In the genomic region with DNA sequence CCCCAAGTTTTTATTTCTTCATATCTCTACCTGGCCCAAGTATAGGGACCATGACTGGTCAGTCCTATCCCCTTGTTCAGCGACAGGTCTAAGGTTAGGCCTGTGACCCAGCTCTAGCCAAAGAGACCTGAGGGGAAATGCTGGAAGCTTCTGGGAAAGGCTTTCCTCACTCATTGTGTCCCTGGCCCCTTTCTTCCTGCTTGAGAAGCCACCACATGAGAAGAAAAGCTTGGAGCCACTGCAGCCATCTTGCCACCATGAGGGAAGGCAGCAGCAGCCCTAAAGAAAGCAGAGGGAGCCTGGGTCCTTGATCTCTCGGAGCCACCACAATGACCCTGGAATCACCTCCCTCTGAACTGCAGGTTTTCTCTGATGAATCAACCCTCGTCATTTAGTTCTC, we compare ENCODE assay signal across 22 cellular contexts. TPM values are rescaled to one million over a fixed set of nuclear protein-coding genes. Genes with fewer than 3 reads are reported as not detected.
DNase-seq lines count a peak whose midpoint lies in the region; ATAC-seq and TF ChIP-seq lines count a peak whose summit lies in the region.
"Had no signal": no experiment of that assay in that cellular context is flagged by ENCODE, and none has a peak within 500 bp of the region (broad histone marks: within the 10 kb centered on the region; RNA-seq: fewer than 3 reads in every experiment).

No MANE protein-coding gene starts in this region.

- no peak overlapping the region for H3K4me2 ChIP-seq in neuronal stem cell (ENCODE audit: insufficient read depth, low read length, poor library complexity, severe bottlenecking)
- H3K4me2 ChIP-seq: KMS-11 had no signal

- H2BK120ac ChIP-seq in neuronal stem cell (ENCODE audit: low read depth, low read length): no peak overlapping the region

- no CpG with 5 or more reads among the region's 3 CpGs for WGBS in neuronal stem cell (ENCODE audit: extremely low coverage in 2 of 2, insufficient read length in 2 of 2, insufficient replicate concordance in 1 of 2), 2 donors
- WGBS in heart right ventricle, 2 donors: 97 to 99% methylated on average over 3 of the region's 3 CpGs

- no peak overlapping the region for H3K4ac ChIP-seq in neuronal stem cell (ENCODE audit: low read length)

- no peak overlapping the region for H4K91ac ChIP-seq in neuronal stem cell (ENCODE audit: low read depth, low read length, poor library complexity)

- H4K8ac ChIP-seq in neuronal stem cell (ENCODE audit: low read depth, low read length): no peak overlapping the region

- H2BK5ac ChIP-seq in neuronal stem cell (ENCODE audit: low read length): no peak overlapping the region

- no peak overlapping the region for H2AK5ac ChIP-seq in neuronal stem cell (ENCODE audit: low read depth, low read length)

- H3K14ac ChIP-seq in neuronal stem cell (ENCODE audit: low read length): no peak overlapping the region

- H3K18ac ChIP-seq in neuronal stem cell (ENCODE audit: low read length): no peak overlapping the region

- DNase-seq in adipocyte (ENCODE audit: low read depth) (no peak), ecto neural progenitor cell (ENCODE audit: low spot score) (peak; percentile 4), neuronal stem cell (ENCODE audit: low spot score) (no peak), left lung (no peak), heart right ventricle (no peak), T-helper 1 cell (no peak)
- DNase-seq: CD4-positive, CD25-positive, alpha-beta regulatory T cell; DMS153; DND-41; MM.1S; NCI-H1417; NCI-H1694; NCI-H2029 treated with DMSO at 0.1 percent for 48 hours; NCI-H2227 treated with DMSO at 0.1 percent for 48 hours; Right ventricle myocardium superior; RPMI8226 had no signal

- TF ChIP-seq CTCF in left lung (IDR thresholded peaks at IDR 0.05) (no peak), heart right ventricle (IDR thresholded peaks at IDR 0.05) (no peak)

- no peaks in the 10 kb centered on the region for H3K79me1 ChIP-seq in neuronal stem cell (ENCODE audit: low read depth, low read length)

- H3K4me1 ChIP-seq in ACC112 (ENCODE audit: control insufficient read depth, insufficient read depth, low read length, unreplicated experiment) (peaks cover 17% of the 10 kb centered on the region), adipocyte (ENCODE audit: control insufficient read depth, insufficient read depth, low read length) (peaks cover 41% of the 10 kb centered on the region), neuronal stem cell (ENCODE audit: control insufficient read depth in 2 of 2, insufficient read depth in 1 of 2, low read depth in 1 of 2, low read length in 2 of 2) (no peaks in the 10 kb centered on the region), left lung (no peaks in the 10 kb centered on the region), heart right ventricle (peaks cover 0 to 11% (median 0%) of the 10 kb centered on the region in 9 donors)

- H3K9ac ChIP-seq in adipocyte (ENCODE audit: low read length) (peak overlapping the region; percentile 71), neuronal stem cell (ENCODE audit: low read depth, low read length, poor library complexity) (no peak overlapping the region)
- H3K9ac ChIP-seq: KMS-11 had no signal

- H3K79me2 ChIP-seq in ACC112 (ENCODE audit: control insufficient read depth, insufficient read depth, low read length, unreplicated experiment): no peaks in the 10 kb centered on the region

- H2AFZ ChIP-seq in ACC112 (ENCODE audit: low read length, unreplicated experiment) (no peak overlapping the region), neuronal stem cell (ENCODE audit: low read length) (peak overlapping the region; percentile 78)

- H2BK12ac ChIP-seq in neuronal stem cell (ENCODE audit: low read length): no peak overlapping the region

- no peak overlapping the region for H3K23ac ChIP-seq in neuronal stem cell (ENCODE audit: low read depth, low read length, poor library complexity)

- H3K27me3 ChIP-seq in ACC112 (ENCODE audit: insufficient read depth, low read length): no peaks in the 10 kb centered on the region
- no peaks in the 10 kb centered on the region for H3K27me3 ChIP-seq in adipocyte (replicated peaks; ENCODE audit: control insufficient read depth, insufficient read depth, low read length)
- H3K27me3 ChIP-seq in neuronal stem cell (ENCODE audit: control insufficient read depth in 3 of 3, insufficient read depth in 3 of 3, low read depth in 1 of 3, low read length in 3 of 3): no peaks in the 10 kb centered on the region
- no peaks in the 10 kb centered on the region for H3K27me3 ChIP-seq in left lung
- no peaks in the 10 kb centered on the region for H3K27me3 ChIP-seq in heart right ventricle
- H3K27me3 ChIP-seq: SJSA1 had no signal

- H3K36me3 ChIP-seq in ACC112 (ENCODE audit: insufficient read depth, low read length) (no peaks in the 10 kb centered on the region), adipocyte (ENCODE audit: control insufficient read depth, insufficient read depth, low read length, severe bottlenecking) (no peaks in the 10 kb centered on the region), neuronal stem cell (replicated peaks in 1 of 2; ENCODE audit: control insufficient read depth in 2 of 2, insufficient read depth in 2 of 2, low read length in 2 of 2) (no peaks in the 10 kb centered on the region), left lung (no peaks in the 10 kb centered on the region), heart right ventricle (no peaks in the 10 kb centered on the region)
- H3K36me3 ChIP-seq: SJSA1 had no signal

- H3K27ac ChIP-seq in ACC112 (ENCODE audit: low read depth, low read length) (peak overlapping the region; percentile 26; the same call in 1 of the 2 replicates), neuronal stem cell (replicated peaks; ENCODE audit: low read length) (no peak overlapping the region), left lung (no peak overlapping the region), heart right ventricle (peak overlapping the region in 3 of 10 donors; percentile 23 to 49 (median 29))
- H3K27ac ChIP-seq: 22Rv1, KMS-11, SJSA1 had no signal

- intact Hi-C loops in left lung (cut with DNase I) (no loop called here), heart right ventricle (cut with DNase I) (loop anchor here in 2 of 10 donors (10.0 kb wide), 2 partner anchors 63 to 333 kb away; no protein-coding TSS in a partner anchor)

- H2BK15ac ChIP-seq in neuronal stem cell (ENCODE audit: low read length): no peak overlapping the region

- H3K4me3 ChIP-seq in ACC112 (ENCODE audit: low read depth, low read length): no peak overlapping the region
- no peak overlapping the region for H3K4me3 ChIP-seq in adipocyte (ENCODE audit: low read length)
- no peak overlapping the region for H3K4me3 ChIP-seq in neuronal stem cell (ENCODE audit: low read length in 2 of 2)
- H3K4me3 ChIP-seq in left lung: no peak overlapping the region
- H3K4me3 ChIP-seq in heart right ventricle: no peak overlapping the region
- H3K4me3 ChIP-seq: SJSA1 had no signal

- ATAC-seq in left lung: no peak
- ATAC-seq in heart right ventricle: no peak
- ATAC-seq in HG02642 (IDR thresholded peaks at IDR 0.05; ENCODE audit: poor library complexity, unreplicated experiment): no peak
- ATAC-seq: HCT116 had no signal

- H3K9me3 ChIP-seq in adipocyte (ENCODE audit: control insufficient read depth, low read length) (no peaks in the 10 kb centered on the region), neuronal stem cell (replicated peaks in 1 of 2; ENCODE audit: control insufficient read depth in 2 of 2, insufficient read depth in 1 of 2, low read depth in 1 of 2, low read length in 2 of 2) (peaks cover 0 to 2% of the 10 kb centered on the region in 2 donors), left lung (no peaks in the 10 kb centered on the region), heart right ventricle (no peaks in the 10 kb centered on the region)
- H3K9me3 ChIP-seq: SJSA1 had no signal

RNA-seq across cellular contexts. Expression of gene ATF3, which starts 43.4 kb away (rescaled TPM):
- 12.5 TPM for polyA plus RNA-seq in neuronal stem cell (2013, experiment 1 of 2)
- 11.3 TPM for polyA plus RNA-seq in neuronal stem cell (2013, experiment 2 of 2)
- total RNA-seq in left lung (10 to 100 TPM; 14.0 to 57.7 TPM), heart right ventricle (100 to 1,000 TPM in 1 of 10 donors, 10 to 100 TPM in 8, 1 to 10 TPM in 1; 8.4 to 684 (median 25.9) TPM)
- 10 to 100 TPM; 16.9 to 40.0 TPM for polyA plus RNA-seq in heart right ventricle

RNA-seq across cellular contexts. Expression of gene BATF3, which starts 47.7 kb away (rescaled TPM):
- 1.5 TPM for polyA plus RNA-seq in neuronal stem cell (2013, experiment 1 of 2)
- polyA plus RNA-seq in neuronal stem cell (2013, experiment 2 of 2): 1.4 TPM
- total RNA-seq in left lung (1 to 10 TPM; 6.4 to 9.0 TPM), heart right ventricle (1 to 10 TPM in 6 of 10 donors, under 1 TPM in 4; 0.28 to 7.0 (median 1.0) TPM)
- polyA plus RNA-seq in heart right ventricle: 1 to 10 TPM; 1.6 to 2.2 TPM
